In genomic region chr1:78226784-78227183, GRCh38 we compare ENCODE assay signal across 22 cellular contexts.
A peak's percentile ranks its signal among the peaks of the same experiment; 100 is the strongest.
DNase-seq lines count a peak whose midpoint lies in the region; ATAC-seq and TF ChIP-seq lines count a peak whose summit lies in the region.
"Had no signal": no experiment of that assay in that cellular context is flagged by ENCODE, and none has a peak within 500 bp of the region (broad histone marks: within the 10 kb centered on the region; RNA-seq: fewer than 3 reads in every experiment).

No MANE protein-coding gene starts in this region.

- TF ChIP-seq CTCF in colonic mucosa (IDR thresholded peaks at IDR 0.05): no peak
- TF ChIP-seq CTCF in stomach (IDR thresholded peaks at IDR 0.05): no peak
- TF ChIP-seq CTCF in GM10248 (IDR thresholded peaks at IDR 0.05; ENCODE audit: control extremely low read depth, extremely low read depth, low read depth, missing control alignments): no peak
- TF ChIP-seq CTCF in testis (IDR thresholded peaks at IDR 0.05): no peak

- DNase-seq in Right ventricle myocardium inferior (ENCODE audit: missing footprints): peak; percentile 57
- no peak for DNase-seq in cardiac septum (ENCODE audit: low spot score)
- no peak for DNase-seq in colonic mucosa
- DNase-seq in iris pigment epithelial cell (ENCODE audit: low read depth): peak; percentile 6
- DNase-seq in stomach: no peak
- DNase-seq in GM10248 (ENCODE audit: extremely low spot score): no peak
- DNase-seq in testis: no peak
- DNase-seq: 8988T, ACHN, Calu3, DMS153, NCI-H1048, NCI-H1417, NCI-H1694, NCI-H2029 treated with DMSO at 0.1 percent for 48 hours, NCI-H526 treated with DMSO at 0.1 percent for 48 hours, PC-9, RPMI8226, SHP77 treated with DMSO at 0.1 percent for 48 hours had no signal

- WGBS in stomach, 5 donors: 76 to 91% (median 84%) methylated on average over 3 of the region's 3 CpGs
- WGBS in testis, 2 donors: 88 to 91% methylated on average over 3 of the region's 3 CpGs

- no peak overlapping the region for H3K4me3 ChIP-seq in colonic mucosa
- no peak overlapping the region for H3K4me3 ChIP-seq in stomach
- H3K4me3 ChIP-seq in testis: no peak overlapping the region
- H3K4me3 ChIP-seq: PC-9 had no signal

- intact Hi-C loops in Right ventricle myocardium inferior (cut with DNase I) (no loop called here), cardiac septum (cut with DNase I) (no loop called here), colonic mucosa (cut with DNase I) (no loop called here), stomach (cut with DNase I; ENCODE audit: low total_unique reads) (no loop called here), testis (cut with DNase I; ENCODE audit: low total_unique reads) (no loop called here)

- ATAC-seq in Right ventricle myocardium inferior (peak; percentile 89), HG02970 (IDR thresholded peaks at IDR 0.05; ENCODE audit: low FRiP score, unreplicated experiment) (no peak)
- ATAC-seq: HCT116 had no signal

- H3K9me3 ChIP-seq in colonic mucosa (no peaks in the 10 kb centered on the region), stomach (peaks cover 0 to 11% (median 6%) of the 10 kb centered on the region in 4 donors), testis (no peaks in the 10 kb centered on the region)

- CTCF ChIA-PET in GM10248 (lab: Yijun Ruan, JAX): interaction anchor here (1.5 kb wide), 1 partner anchor 11 kb away, joined by 5 read pairs; no protein-coding TSS in a partner anchor

- no peaks in the 10 kb centered on the region for H3K36me3 ChIP-seq in colonic mucosa
- H3K36me3 ChIP-seq in stomach: no peaks in the 10 kb centered on the region
- no peaks in the 10 kb centered on the region for H3K36me3 ChIP-seq in testis (ENCODE audit: low read depth, missing control alignments)

- H3K27me3 ChIP-seq in colonic mucosa (no peaks in the 10 kb centered on the region), stomach (no peaks in the 10 kb centered on the region), testis (no peaks in the 10 kb centered on the region)

- no peak overlapping the region for H3K9ac ChIP-seq in colonic mucosa (ENCODE audit: low read depth in 2 of 2, low read length in 2 of 2)
- H3K9ac ChIP-seq: KMS-11 had no signal

- peak overlapping the region; percentile 34 for H3K27ac ChIP-seq in colonic mucosa
- peak overlapping the region in 3 of 5 donors; percentile 2 to 22 (median 21) for H3K27ac ChIP-seq in stomach
- no peak overlapping the region for H3K27ac ChIP-seq in testis
- H3K27ac ChIP-seq: KMS-11, PC-9 had no signal

- H3K4me1 ChIP-seq in colonic mucosa: peaks cover 6% of the 10 kb centered on the region
- peaks cover 0 to 21% (median 3%) of the 10 kb centered on the region in 4 donors for H3K4me1 ChIP-seq in stomach
- H3K4me1 ChIP-seq in testis: no peaks in the 10 kb centered on the region

- POLR2A ChIA-PET in GM10248 (lab: Yijun Ruan, JAX): no interaction called here

- no peak for TF ChIP-seq POLR2A in stomach (IDR thresholded peaks at IDR 0.05)
- no peak for TF ChIP-seq POLR2A in testis (IDR thresholded peaks at IDR 0.05)

- TF ChIP-seq EP300 in stomach (IDR thresholded peaks at IDR 0.05): no peak

Comparison
In these comparisons a context has a peak if more than half of its experiments do, and no peak if none do; other contexts are left out.
1. DNase-seq: peak in Right ventricle myocardium inferior (single experiment) and iris pigment epithelial cell (single experiment); none in cardiac septum (single experiment), colonic mucosa (single experiment), stomach (single experiment), GM10248 (single experiment) and testis (single experiment).
2. H3K27ac ChIP-seq: peak in colonic mucosa (single experiment) and stomach (3 of 5); none in testis (0 of 2).